In genomic region chr10:117163061-117163953, GRCh38 we compare ENCODE assay signal across 9 cellular contexts. TPM values are rescaled to one million over a fixed set of nuclear protein-coding genes. Genes with fewer than 3 reads are reported as not detected.
A peak's percentile ranks its signal among the peaks of the same experiment; 100 is the strongest.
DNase-seq lines count a peak whose midpoint lies in the region; FAIRE-seq and TF ChIP-seq lines count a peak whose summit lies in the region.
"Had no signal": no experiment of that assay in that cellular context is flagged by ENCODE, and none has a peak within 500 bp of the region (broad histone marks: within the 10 kb centered on the region; RNA-seq: fewer than 3 reads in every experiment).

No MANE protein-coding gene starts in this region.

- CTCF ChIA-PET in HEK293T (lab: Yijun Ruan, JAX): no interaction called here

- H3K4me3 ChIP-seq in neural progenitor cell: peak overlapping the region; percentile 60

- peaks cover 28% of the 10 kb centered on the region for H3K4me1 Mint-ChIP-seq in neural progenitor cell

- peaks cover 43% of the 10 kb centered on the region for H4K20me1 ChIP-seq in neural progenitor cell (ENCODE audit: low read depth)

- no peaks in the 10 kb centered on the region for H3K36me3 Mint-ChIP-seq in neural progenitor cell

- H3K4me3 Mint-ChIP-seq in neural progenitor cell: peak overlapping the region; percentile 74

- H3K4me1 ChIP-seq in neural progenitor cell: peaks cover 47% of the 10 kb centered on the region

- peaks cover 100% of the 10 kb centered on the region for H3K27me3 ChIP-seq in neural progenitor cell

- peak overlapping the region; percentile 89 for H2AFZ ChIP-seq in neural progenitor cell (replicated peaks)

- no peaks in the 10 kb centered on the region for H3K36me3 ChIP-seq in neural progenitor cell

- peak; percentile 19 for TF ChIP-seq CTCF in D721Med (IDR thresholded peaks at IDR 0.05; ENCODE audit: insufficient read depth, missing control alignments)
- TF ChIP-seq CTCF in neural progenitor cell (IDR thresholded peaks at IDR 0.05): peak; percentile 68
- TF ChIP-seq CTCF in GM20000 (IDR thresholded peaks at IDR 0.05; ENCODE audit: extremely low read depth, missing control alignments): no peak

- peak overlapping the region; percentile 86 for H3K4me2 ChIP-seq in neural progenitor cell

- no peaks in the 10 kb centered on the region for H3K9me3 ChIP-seq in neural progenitor cell (ENCODE audit: low read depth)

- H3K27ac ChIP-seq in neural progenitor cell: no peak overlapping the region

- no peak overlapping the region for H3K9ac ChIP-seq in neural progenitor cell

- no peaks in the 10 kb centered on the region for H3K9me3 Mint-ChIP-seq in neural progenitor cell

- H3F3A ChIP-seq in neural progenitor cell (ENCODE audit: low read depth): peaks cover 48% of the 10 kb centered on the region

- no peak for FAIRE-seq in D721Med (lab: Jason Lieb, UNC)

- H3K27ac Mint-ChIP-seq in neural progenitor cell: no peak overlapping the region

- DNase-seq in D721Med (ENCODE audit: insufficient read length, low spot score) (no peak), HEK293T (ENCODE audit: extremely low spot score) (peak; percentile 83), ecto neural progenitor cell (ENCODE audit: low spot score) (peak; percentile 89), neural progenitor cell (ENCODE audit: low spot score) (peak; percentile 89), cerebellar nuclear complex (lab: John Stamatoyannopoulos, UW) (no peak), mucosa of gallbladder (ENCODE audit: low spot score) (no peak), GM20000 (ENCODE audit: low spot score) (no peak)
- DNase-seq: NCI-H2081 treated with DMSO at 0.1 percent for 48 hours had no signal

- H3K27me3 Mint-ChIP-seq in neural progenitor cell (ENCODE audit: insufficient read depth, low read depth): peaks cover 79% of the 10 kb centered on the region

- H3K79me2 ChIP-seq in neural progenitor cell (ENCODE audit: low read depth): no peaks in the 10 kb centered on the region

- POLR2A ChIA-PET in HEK293T (lab: Yijun Ruan, JAX): no interaction called here

TF ChIP-seq in HEK293T, 16 proteins besides CTCF, POLR2A, EP300 and RAD21:
- TF ChIP-seq FOXK2 (IDR thresholded peaks at IDR 0.05): no peak
- TF ChIP-seq L3MBTL2 (conservative IDR thresholded peaks at IDR 0.05): peak; percentile 93
- TF ChIP-seq PKNOX1 (IDR thresholded peaks at IDR 0.05): no peak
TF ChIP-seq in HEK293T: peak in this region for 1.

RNA-seq across cellular contexts. Expression of gene VAX1, which starts 25.2 kb away (rescaled TPM):
- 0.25 TPM in 1 of 2 replicates, not detected in the other for total RNA-seq in neural progenitor cell (ENCODE audit: low replicate concordance)
- not detected for total RNA-seq in mucosa of gallbladder
- total RNA-seq: lung microvascular endothelial cell had no signal

RNA-seq across cellular contexts. Expression of gene KCNK18, which starts 34.0 kb away (rescaled TPM):
- total RNA-seq in neural progenitor cell (ENCODE audit: low replicate concordance): not detected in 2 replicates
- not detected for total RNA-seq in mucosa of gallbladder
- total RNA-seq: lung microvascular endothelial cell had no signal

Comparison
In these comparisons a context has a peak if more than half of its experiments do, and no peak if none do; other contexts are left out.
1. DNase-seq: peak in HEK293T (single experiment), ecto neural progenitor cell (single experiment) and neural progenitor cell (single experiment); none in D721Med (single experiment), cerebellar nuclear complex (0 of 2), mucosa of gallbladder (single experiment) and GM20000 (single experiment).